11 cellular contexts compared by ENCODE assay signal in genomic region chr14:96686126-96686525, GRCh38.
"Had no signal": no experiment of that assay in that cellular context is flagged by ENCODE, and none has a peak within 500 bp of the region (broad histone marks: within the 10 kb centered on the region; RNA-seq: fewer than 3 reads in every experiment).

No MANE protein-coding gene starts in this region.

- H3K27ac ChIP-seq: GM23248 had no signal

- H3K4me2 ChIP-seq: GM23338 had no signal

- H3K4me3 ChIP-seq: GM23248, GM23338, HAP-1 had no signal

- H2AFZ ChIP-seq: GM23248, GM23338 had no signal

- DNase-seq: GM23248, GOT3, H7, H9, HCEC 1CT, HFFc6 had no signal

- H3K9me3 ChIP-seq: HAP-1 had no signal

- H3K9ac ChIP-seq: GM23248 had no signal

- FAIRE-seq: H1, H54 had no signal

- H3K4me1 ChIP-seq: HAP-1 had no signal

- ATAC-seq: GM23338, HCT116 had no signal

- H3K36me3 ChIP-seq: HAP-1 had no signal
